Comparison of ENCODE assay signal across 1 cellular context in genomic region chr11:60925685-60926267, GRCh38.
TF ChIP-seq lines count a peak whose summit lies in the region.

No MANE protein-coding gene starts in this region.

TF ChIP-seq in HCT116, 20 proteins besides CTCF, POLR2A, EP300 and RAD21 (continued from another document):
- TF ChIP-seq REST (IDR thresholded peaks at IDR 0.05; ENCODE audit: low read depth) = no peak
- TF ChIP-seq ZBTB33 (IDR thresholded peaks at IDR 0.05; ENCODE audit: extremely low read depth, insufficient replicate concordance, low read length) = no peak
- TF ChIP-seq ZNF274 (IDR thresholded peaks at IDR 0.05; ENCODE audit: low read depth, low read length) = no peak
TF ChIP-seq in HCT116: peak in this region for 0.
